15 cellular contexts compared by ENCODE assay signal in the genomic region with DNA sequence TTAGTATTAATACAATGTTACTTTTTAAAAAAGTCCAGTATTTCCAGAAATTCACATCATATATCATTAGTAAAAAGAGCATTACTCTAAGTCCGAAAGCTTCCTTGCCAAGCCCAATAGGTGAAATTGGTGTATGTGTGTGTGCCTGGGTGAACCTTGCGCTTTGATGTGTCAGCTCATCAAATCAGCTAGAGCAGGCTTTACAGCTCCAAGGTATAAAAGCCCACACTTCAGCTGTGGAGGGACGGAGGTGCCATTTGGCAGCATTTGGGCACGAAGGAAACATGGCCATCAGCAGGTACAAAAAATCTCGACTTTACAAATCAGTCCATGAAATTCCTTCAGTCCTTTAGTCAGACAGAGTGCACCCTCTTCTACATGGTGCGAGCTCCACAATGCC.
A peak's percentile ranks its signal among the peaks of the same experiment; 100 is the strongest.
DNase-seq lines count a peak whose midpoint lies in the region; ATAC-seq and TF ChIP-seq lines count a peak whose summit lies in the region.
"Had no signal": no experiment of that assay in that cellular context is flagged by ENCODE, and none has a peak within 500 bp of the region (broad histone marks: within the 10 kb centered on the region; RNA-seq: fewer than 3 reads in every experiment).

No MANE protein-coding gene starts in this region.

- peak overlapping the region; percentile 57 for H3K27ac ChIP-seq in CD4-positive, alpha-beta memory T cell (ENCODE audit: low read depth, low read length)
- H3K27ac ChIP-seq in suprapubic skin (no peak overlapping the region), PC-3 (ENCODE audit: low read length) (no peak overlapping the region)
- H3K27ac ChIP-seq: SK-N-MC, WERI-Rb-1 had no signal

- H3K9me3 Mint-ChIP-seq in CD4-positive, alpha-beta memory T cell, result no peaks in the 10 kb centered on the region
- no peaks in the 10 kb centered on the region for H3K9me3 Mint-ChIP-seq in naive thymus-derived CD8-positive, alpha-beta T cell
- H3K9me3 Mint-ChIP-seq: natural killer cell; stimulated activated naive B cell treated with anti-CD40 and anti-IgM and Interleukin-4, amounts not matched to agents 10 μg/mL and 1 μg/mL and 100 μg/mL, for 72 hours had no signal

- H3F3A ChIP-seq in PC-3 (ENCODE audit: low read length, unreplicated experiment), result no peaks in the 10 kb centered on the region

- 88% methylated on average over 6 of the region's 6 CpGs for WGBS in suprapubic skin

- intact Hi-C loops in CD4-positive, alpha-beta memory T cell (cut with micrococcal nuclease), result loop anchor here (1.0 to 2.0 kb wide), 3 partner anchors 17 to 35 kb away; no protein-coding TSS in a partner anchor
- intact Hi-C loops in PC-3 (cut with micrococcal nuclease), result no loop called here

- H3K79me2 ChIP-seq in PC-3 (ENCODE audit: low read length), result no peaks in the 10 kb centered on the region

- no peaks in the 10 kb centered on the region for H3K36me3 Mint-ChIP-seq in CD4-positive, alpha-beta memory T cell
- H3K36me3 Mint-ChIP-seq in naive thymus-derived CD8-positive, alpha-beta T cell, result no peaks in the 10 kb centered on the region
- H3K36me3 Mint-ChIP-seq: natural killer cell; stimulated activated naive B cell treated with anti-CD40 and anti-IgM and Interleukin-4, amounts not matched to agents 10 μg/mL and 1 μg/mL and 100 μg/mL, for 72 hours had no signal

- no peaks in the 10 kb centered on the region for H3K27me3 Mint-ChIP-seq in CD4-positive, alpha-beta memory T cell
- H3K27me3 Mint-ChIP-seq in naive thymus-derived CD8-positive, alpha-beta T cell, result no peaks in the 10 kb centered on the region
- H3K27me3 Mint-ChIP-seq: stimulated activated naive B cell treated with anti-CD40 and anti-IgM and Interleukin-4, amounts not matched to agents 10 μg/mL and 1 μg/mL and 100 μg/mL, for 72 hours had no signal

- no peak overlapping the region for H3K9ac ChIP-seq in PC-3 (ENCODE audit: low read length)

- peak overlapping the region; percentile 69 to 92 (median 78) for H3K4me3 Mint-ChIP-seq in CD4-positive, alpha-beta memory T cell
- H3K4me3 Mint-ChIP-seq in naive thymus-derived CD8-positive, alpha-beta T cell, result peak overlapping the region; percentile 60 to 85 (median 74)
- H3K4me3 Mint-ChIP-seq: natural killer cell; stimulated activated naive B cell treated with anti-CD40 and anti-IgM and Interleukin-4, amounts not matched to agents 10 μg/mL and 1 μg/mL and 100 μg/mL, for 72 hours had no signal

- CTCF ChIA-PET in CD4-positive, alpha-beta memory T cell (lab: Charles Lee; ENCODE audit: partially characterized antibody), result interaction anchor here (0.7 to 8.1 kb wide), 17 partner anchors 9 to 146 kb away, joined by 3 to 154 read pairs (median 12); a partner anchor contains a TSS
- CTCF ChIA-PET in PC-3 (lab: Charles Lee), result no interaction called here

- peak; percentile 52 to 74 (median 69) for DNase-seq in CD4-positive, alpha-beta memory T cell
- DNase-seq in T-helper 9 cell (peak; percentile 19), activated T-helper 1 cell treated with Interleukin-2 at 50 U/mL for 16 hours (ENCODE audit: low read depth) (peak; percentile 7), suprapubic skin (ENCODE audit: low spot score in 2 of 2) (no peak), PC-3 (no peak), cortex of kidney (lab: John Stamatoyannopoulos, UW) (no peak), HuH-7 (ENCODE audit: low spot score) (no peak)
- DNase-seq in naive thymus-derived CD8-positive, alpha-beta T cell, result peak in 8 of 10 donors; percentile 35 to 76 (median 62)
- DNase-seq: caudate nucleus; foreskin melanocyte; natural killer cell; NCI-H1105; stimulated activated naive B cell treated with anti-CD40 and anti-IgM and Interleukin-4, amounts not matched to agents 10 μg/mL and 1 μg/mL and 100 μg/mL, for 72 hours; WERI-Rb-1 had no signal

- no peaks in the 10 kb centered on the region for H3K27me3 ChIP-seq in CD4-positive, alpha-beta memory T cell (ENCODE audit: insufficient read depth, low read length)
- H3K27me3 ChIP-seq in suprapubic skin (no peaks in the 10 kb centered on the region), PC-3 (ENCODE audit: low read length) (no peaks in the 10 kb centered on the region)

- no peaks in the 10 kb centered on the region for H3K9me3 ChIP-seq in CD4-positive, alpha-beta memory T cell (ENCODE audit: control insufficient read depth in 1 of 2, low read length in 2 of 2)
- H3K9me3 ChIP-seq in suprapubic skin, result no peaks in the 10 kb centered on the region
- H3K9me3 ChIP-seq in PC-3 (ENCODE audit: low read length), result no peaks in the 10 kb centered on the region

- TF ChIP-seq POLR2A in suprapubic skin (IDR thresholded peaks at IDR 0.05), result no peak

- no peak overlapping the region for H2AFZ ChIP-seq in PC-3 (ENCODE audit: low read length)

- peak overlapping the region; percentile 90 to 99 (median 94) for H3K27ac Mint-ChIP-seq in CD4-positive, alpha-beta memory T cell
- H3K27ac Mint-ChIP-seq in naive thymus-derived CD8-positive, alpha-beta T cell, result peak overlapping the region; percentile 94 to 97 (median 96)
- H3K27ac Mint-ChIP-seq: natural killer cell; stimulated activated naive B cell treated with anti-CD40 and anti-IgM and Interleukin-4, amounts not matched to agents 10 μg/mL and 1 μg/mL and 100 μg/mL, for 72 hours had no signal

- H3K4me3 ChIP-seq in CD4-positive, alpha-beta memory T cell (ENCODE audit: low read length in 2 of 2), result peak overlapping the region in 1 of 2 donors; percentile 2
- H3K4me3 ChIP-seq in suprapubic skin (no peak overlapping the region), PC-3 (ENCODE audit: low read length) (no peak overlapping the region)
- H3K4me3 ChIP-seq: SK-N-MC had no signal

- peak; percentile 86 to 88 for ATAC-seq in naive thymus-derived CD8-positive, alpha-beta T cell
- no peak for ATAC-seq in PC-3
- ATAC-seq: natural killer cell; stimulated activated naive B cell treated with anti-CD40 and anti-IgM and Interleukin-4, amounts not matched to agents 10 μg/mL and 1 μg/mL and 100 μg/mL, for 72 hours had no signal

- H3K4me1 ChIP-seq in CD4-positive, alpha-beta memory T cell (ENCODE audit: insufficient read depth, low read length), result peaks cover 81% of the 10 kb centered on the region
- H3K4me1 ChIP-seq in suprapubic skin (no peaks in the 10 kb centered on the region), PC-3 (ENCODE audit: insufficient read depth, low read length) (peaks cover 8% of the 10 kb centered on the region)

- H3K4me1 Mint-ChIP-seq in CD4-positive, alpha-beta memory T cell, result peaks cover 61 to 86% (median 69%) of the 10 kb centered on the region in 4 donors
- peaks cover 34 to 71% (median 63%) of the 10 kb centered on the region in 4 donors for H3K4me1 Mint-ChIP-seq in naive thymus-derived CD8-positive, alpha-beta T cell

- no peak for TF ChIP-seq CTCF in suprapubic skin (IDR thresholded peaks at IDR 0.05)
- no peak for TF ChIP-seq CTCF in PC-3 (conservative IDR thresholded peaks at IDR 0.05; ENCODE audit: low read depth, low read length)

- no peak overlapping the region for H3K4me2 ChIP-seq in PC-3 (ENCODE audit: low read length)

- TF ChIP-seq EP300 in suprapubic skin (IDR thresholded peaks at IDR 0.05), result no peak

- POLR2A ChIA-PET in CD4-positive, alpha-beta memory T cell (lab: Charles Lee; ENCODE audit: partially characterized antibody), result interaction anchor here (0.9 to 27.7 kb wide), 18 partner anchors 10 to 146 kb away, joined by 3 to 1081 read pairs (median 29); a partner anchor contains a TSS
- POLR2A ChIA-PET in naive thymus-derived CD8-positive, alpha-beta T cell (lab: Charles Lee), result interaction anchor here (0.6 to 17.3 kb wide), 21 partner anchors 10 to 145 kb away, joined by 3 to 431 read pairs (median 8); a partner anchor contains a TSS
- POLR2A ChIA-PET in PC-3 (lab: Charles Lee; ENCODE audit: unreplicated experiment), result no interaction called here

- H3K9me2 ChIP-seq in PC-3 (replicated peaks; ENCODE audit: low read length), result no peaks in the 10 kb centered on the region

- H3K36me3 ChIP-seq in CD4-positive, alpha-beta memory T cell (ENCODE audit: insufficient read depth, low read length), result no peaks in the 10 kb centered on the region
- H3K36me3 ChIP-seq in suprapubic skin (no peaks in the 10 kb centered on the region), PC-3 (ENCODE audit: low read depth, low read length) (no peaks in the 10 kb centered on the region)
- H3K36me3 ChIP-seq: WERI-Rb-1 had no signal

- no peaks in the 10 kb centered on the region for H4K20me1 ChIP-seq in PC-3 (ENCODE audit: low read length)

- BruUV-seq in PC-3 (replicated peaks; lab: Mats Ljungman, UMichigan), result no TSS peak

Comparison
In these comparisons a context has a peak if more than half of its experiments do, and no peak if none do; other contexts are left out.
1. DNase-seq: peak in CD4-positive, alpha-beta memory T cell (5 of 5), T-helper 9 cell (single experiment), activated T-helper 1 cell treated with Interleukin-2 at 50 U/mL for 16 hours (single experiment) and naive thymus-derived CD8-positive, alpha-beta T cell (8 of 10); none in suprapubic skin (0 of 2), PC-3 (single experiment), cortex of kidney (single experiment) and HuH-7 (single experiment).